Comparison of ENCODE assay signal across 33 cellular contexts in the genomic region with DNA sequence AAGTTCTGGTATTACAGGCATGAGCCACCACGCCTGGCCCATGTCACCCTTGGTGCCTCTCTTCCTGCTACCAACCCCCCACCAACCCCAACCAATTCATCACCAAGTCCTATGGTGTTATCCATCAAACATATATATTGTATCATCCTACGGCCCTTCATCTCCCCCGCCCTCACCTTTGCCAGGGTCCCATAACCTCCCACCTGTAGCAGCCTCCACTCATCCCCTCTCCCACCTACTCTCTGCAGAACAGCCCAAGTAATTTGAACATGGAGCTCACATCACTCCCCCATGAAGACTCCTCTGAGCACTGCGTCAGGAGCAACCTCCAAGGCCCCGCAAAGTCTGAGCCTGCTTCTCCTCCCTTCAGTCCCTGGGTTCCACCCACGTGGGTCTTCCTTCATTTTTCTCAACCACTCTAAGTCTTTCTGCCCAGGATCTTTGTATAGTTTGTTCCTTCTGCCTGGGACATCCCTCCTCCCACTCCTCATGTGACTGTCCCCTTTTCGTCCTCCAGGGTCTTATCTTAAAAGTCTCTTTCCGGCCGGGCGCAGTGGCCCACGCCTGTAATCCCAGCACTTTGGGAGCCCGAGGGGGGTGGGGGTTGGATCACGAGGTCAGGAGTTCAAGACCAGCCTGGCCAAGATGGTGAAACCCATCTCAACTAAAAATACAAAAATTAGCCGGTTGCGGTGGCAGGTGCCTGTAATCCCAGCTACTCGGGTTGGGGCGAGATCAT. TPM values are rescaled to one million over a fixed set of nuclear protein-coding genes. Genes with fewer than 3 reads are reported as not detected.
"Had no signal": no experiment of that assay in that cellular context is flagged by ENCODE, and none has a peak within 500 bp of the region (broad histone marks: within the 10 kb centered on the region; RNA-seq: fewer than 3 reads in every experiment).

No MANE protein-coding gene starts in this region.

- H3K36me3 ChIP-seq: ascending aorta, right atrium auricular region, tibial artery had no signal

- H3K36me3 Mint-ChIP-seq: activated CD4-positive, alpha-beta memory T cell treated with anti-CD3 and anti-CD28 coated beads for 36 hours; activated naive CD4-positive, alpha-beta T cell treated with anti-CD3 and anti-CD28 coated beads, Interleukin-2, amount 10 ng/mL, durations not matched to agents 7 days and 5 days; activated naive CD8-positive, alpha-beta T cell treated with anti-CD3 and anti-CD28 coated beads, Interleukin-2, amount 10 ng/mL, durations not matched to agents 7 days and 5 days; stimulated activated memory B cell treated with anti-CD40 and anti-IgM and Interleukin-4, amounts not matched to agents 10 μg/mL and 1 μg/mL and 100 μg/mL, for 72 hours had no signal

- H3K4me3 Mint-ChIP-seq: activated CD4-positive, alpha-beta memory T cell treated with anti-CD3 and anti-CD28 coated beads for 36 hours; activated naive CD4-positive, alpha-beta T cell treated with anti-CD3 and anti-CD28 coated beads, Interleukin-2, amount 10 ng/mL, durations not matched to agents 7 days and 5 days; activated naive CD8-positive, alpha-beta T cell treated with anti-CD3 and anti-CD28 coated beads, Interleukin-2, amount 10 ng/mL, durations not matched to agents 7 days and 5 days; activated T-cell treated with anti-CD3 and anti-CD28 coated beads, Interleukin-2, amount 50 U/mL, for 24 hours; nephron progenitor cell; stimulated activated memory B cell treated with anti-CD40 and anti-IgM and Interleukin-4, amounts not matched to agents 10 μg/mL and 1 μg/mL and 100 μg/mL, for 72 hours; stimulated activated naive CD8-positive, alpha-beta T cell treated with anti-CD3 and anti-CD28 coated beads, Interleukin-15, amount 100 ng/mL, for 72 hours; T-helper 2 cell treated with Interferon-gamma antibody and Interleukin-4, amounts not matched to agents 5 μg/mL and 100 μg/mL, for 36 hours had no signal

- H3K27ac Mint-ChIP-seq: activated CD4-positive, alpha-beta memory T cell treated with anti-CD3 and anti-CD28 coated beads for 36 hours; activated naive CD4-positive, alpha-beta T cell treated with anti-CD3 and anti-CD28 coated beads, Interleukin-2, amount 10 ng/mL, durations not matched to agents 7 days and 5 days; activated naive CD8-positive, alpha-beta T cell treated with anti-CD3 and anti-CD28 coated beads, Interleukin-2, amount 10 ng/mL, durations not matched to agents 7 days and 5 days; activated T-cell treated with anti-CD3 and anti-CD28 coated beads, Interleukin-2, amount 50 U/mL, for 24 hours; nephron progenitor cell; stimulated activated memory B cell treated with anti-CD40 and anti-IgM and Interleukin-4, amounts not matched to agents 10 μg/mL and 1 μg/mL and 100 μg/mL, for 72 hours; stimulated activated naive CD8-positive, alpha-beta T cell treated with anti-CD3 and anti-CD28 coated beads, Interleukin-15, amount 100 ng/mL, for 72 hours; T-helper 2 cell treated with Interferon-gamma antibody and Interleukin-4, amounts not matched to agents 5 μg/mL and 100 μg/mL, for 36 hours had no signal

- H3K27ac ChIP-seq: ascending aorta, right atrium auricular region, tibial artery had no signal

- DNase-seq: activated CD4-positive, alpha-beta memory T cell treated with anti-CD3 and anti-CD28 coated beads for 36 hours; activated CD4-positive, alpha-beta T cell treated with anti-CD3 and anti-CD28 coated beads for 48 hours; activated CD8-positive, alpha-beta memory T cell treated with anti-CD3 and anti-CD28 coated beads, Interleukin-2, amount 50 U/mL, for 48 hours; activated gamma-delta T cell; activated naive CD4-positive, alpha-beta T cell treated with anti-CD3 and anti-CD28 coated beads, Interleukin-2, amount 10 ng/mL, durations not matched to agents 7 days and 5 days; activated naive CD8-positive, alpha-beta T cell treated with anti-CD3 and anti-CD28 coated beads, Interleukin-2, amount 10 ng/mL, durations not matched to agents 7 days and 5 days; activated T-cell treated with anti-CD3 and anti-CD28 coated beads, Interleukin-2, amount 50 U/mL, for 24 hours; caudate nucleus; foreskin fibroblast; head of caudate nucleus; hippocampal formation; left cardiac atrium; left ventricle myocardium superior; mucosa of descending colon; nephron progenitor cell; occipital lobe; stimulated activated CD4-positive, alpha-beta T cell treated with anti-CD3 and anti-CD28 coated beads, Interleukin-1b, Interleukin-23, amount 100 ng/mL, for 48 hours; stimulated activated CD4-positive, alpha-beta T cell treated with anti-CD3 and anti-CD28 coated beads, Interleukin-4, amount 100 ng/mL, for 4 hours; stimulated activated CD8-positive, alpha-beta memory T cell treated with anti-CD3 and anti-CD28 coated beads, Interleukin-4, amount 100 ng/mL, for 48 hours; stimulated activated naive CD8-positive, alpha-beta T cell treated with anti-CD3 and anti-CD28 coated beads, Interleukin-15, amount 100 ng/mL, for 72 hours; tibial artery had no signal

- H3K27me3 ChIP-seq: ascending aorta, right atrium auricular region had no signal

- H3K4me3 ChIP-seq: ascending aorta, mucosa of descending colon, right atrium auricular region, smooth muscle cell, tibial artery had no signal

- H3K9me3 Mint-ChIP-seq: activated CD4-positive, alpha-beta memory T cell treated with anti-CD3 and anti-CD28 coated beads for 36 hours; activated naive CD4-positive, alpha-beta T cell treated with anti-CD3 and anti-CD28 coated beads, Interleukin-2, amount 10 ng/mL, durations not matched to agents 7 days and 5 days; activated naive CD8-positive, alpha-beta T cell treated with anti-CD3 and anti-CD28 coated beads, Interleukin-2, amount 10 ng/mL, durations not matched to agents 7 days and 5 days; activated T-cell treated with anti-CD3 and anti-CD28 coated beads, Interleukin-2, amount 50 U/mL, for 24 hours; nephron progenitor cell; stimulated activated memory B cell treated with anti-CD40 and anti-IgM and Interleukin-4, amounts not matched to agents 10 μg/mL and 1 μg/mL and 100 μg/mL, for 72 hours; stimulated activated naive CD8-positive, alpha-beta T cell treated with anti-CD3 and anti-CD28 coated beads, Interleukin-15, amount 100 ng/mL, for 72 hours; T-helper 2 cell treated with Interferon-gamma antibody and Interleukin-4, amounts not matched to agents 5 μg/mL and 100 μg/mL, for 36 hours had no signal

- H3K4me2 ChIP-seq: smooth muscle cell had no signal

- FAIRE-seq: keratinocyte had no signal

- H3K9me3 ChIP-seq: ascending aorta, mucosa of descending colon, right atrium auricular region, tibial artery had no signal

- ATAC-seq: esophagus mucosa; left cardiac atrium; left ventricle myocardium superior; mucosa of descending colon; stimulated activated memory B cell treated with anti-CD40 and anti-IgM and Interleukin-4, amounts not matched to agents 10 μg/mL and 1 μg/mL and 100 μg/mL, for 72 hours; stimulated activated naive CD8-positive, alpha-beta T cell treated with anti-CD3 and anti-CD28 coated beads, Interleukin-15, amount 100 ng/mL, for 72 hours had no signal

RNA-seq across cellular contexts. Expression of a gene that starts 43.9 kb away (rescaled TPM):
- total RNA-seq: activated CD4-positive, alpha-beta memory T cell treated with anti-CD3 and anti-CD28 coated beads for 36 hours; activated naive CD8-positive, alpha-beta T cell treated with anti-CD3 and anti-CD28 coated beads, Interleukin-2, amount 10 ng/mL, durations not matched to agents 7 days and 5 days; ascending aorta; left cardiac atrium; left ventricle myocardium superior; lung microvascular endothelial cell; mesenteric fat pad; myocyte; occipital lobe; pulmonary artery endothelial cell; right atrium auricular region; smooth muscle cell; ureter had no signal

RNA-seq across cellular contexts. Expression of a gene that starts 55.5 kb away (rescaled TPM):
- total RNA-seq: activated CD4-positive, alpha-beta memory T cell treated with anti-CD3 and anti-CD28 coated beads for 36 hours; activated naive CD8-positive, alpha-beta T cell treated with anti-CD3 and anti-CD28 coated beads, Interleukin-2, amount 10 ng/mL, durations not matched to agents 7 days and 5 days; ascending aorta; left cardiac atrium; left ventricle myocardium superior; lung microvascular endothelial cell; mesenteric fat pad; myocyte; occipital lobe; pulmonary artery endothelial cell; right atrium auricular region; smooth muscle cell; ureter had no signal
